In genomic region chr1:13950637-13951036, GRCh38 we compare ENCODE assay signal across 14 cellular contexts.
DNase-seq lines count a peak whose midpoint lies in the region; ATAC-seq and TF ChIP-seq lines count a peak whose summit lies in the region.
"Had no signal": no experiment of that assay in that cellular context is flagged by ENCODE, and none has a peak within 500 bp of the region (broad histone marks: within the 10 kb centered on the region; RNA-seq: fewer than 3 reads in every experiment).

No MANE protein-coding gene starts in this region.

- H3K4me3 Mint-ChIP-seq in activated CD8-positive, alpha-beta T cell treated with anti-CD3 and anti-CD28 coated beads for 36 hours: no peak overlapping the region
- no peak overlapping the region for H3K4me3 Mint-ChIP-seq in activated CD8-positive, alpha-beta T cell treated with anti-CD3 and anti-CD28 coated beads, Interleukin-2, amount 10 ng/mL, durations not matched to agents 7 days and 5 days
- H3K4me3 Mint-ChIP-seq in endodermal cell: no peak overlapping the region
- H3K4me3 Mint-ChIP-seq in osteocyte (ENCODE audit: unreplicated experiment): no peak overlapping the region

- H3K27me3 ChIP-seq in KMS-11 (ENCODE audit: insufficient read depth, low read depth) (no peaks in the 10 kb centered on the region), endodermal cell (ENCODE audit: control insufficient read depth, insufficient read depth, low read length, poor library complexity, severe bottlenecking) (peaks cover 25% of the 10 kb centered on the region)
- H3K27me3 ChIP-seq: left lung had no signal

- H2AFZ ChIP-seq in KMS-11 (ENCODE audit: low read depth): no peak overlapping the region

- intact Hi-C loops in activated CD8-positive, alpha-beta T cell treated with anti-CD3 and anti-CD28 coated beads for 36 hours (cut with micrococcal nuclease): no loop called here

- POLR2A ChIA-PET in activated CD8-positive, alpha-beta T cell treated with anti-CD3 and anti-CD28 coated beads for 36 hours (lab: Charles Lee): no interaction called here
- POLR2A ChIA-PET in activated CD8-positive, alpha-beta T cell treated with anti-CD3 and anti-CD28 coated beads, Interleukin-2, amount 10 ng/mL, durations not matched to agents 7 days and 5 days (lab: Charles Lee): no interaction called here

- no peak overlapping the region for H3K4me2 ChIP-seq in KMS-11

- H3K27ac ChIP-seq in KMS-11 (no peak overlapping the region), endodermal cell (ENCODE audit: low read depth, low read length) (no peak overlapping the region)
- H3K27ac ChIP-seq: foreskin keratinocyte, left lung had no signal

- no peak for ATAC-seq in activated CD8-positive, alpha-beta T cell treated with anti-CD3 and anti-CD28 coated beads for 36 hours
- no peak for ATAC-seq in activated CD8-positive, alpha-beta T cell treated with anti-CD3 and anti-CD28 coated beads, Interleukin-2, amount 10 ng/mL, durations not matched to agents 7 days and 5 days
- ATAC-seq: foreskin keratinocyte, left lung had no signal

- no peaks in the 10 kb centered on the region for H3K4me1 Mint-ChIP-seq in activated CD8-positive, alpha-beta T cell treated with anti-CD3 and anti-CD28 coated beads for 36 hours (ENCODE audit: low read depth)
- H3K4me1 Mint-ChIP-seq in activated CD8-positive, alpha-beta T cell treated with anti-CD3 and anti-CD28 coated beads, Interleukin-2, amount 10 ng/mL, durations not matched to agents 7 days and 5 days (ENCODE audit: low read depth): no peaks in the 10 kb centered on the region
- H3K4me1 Mint-ChIP-seq in endodermal cell: peaks cover 26% of the 10 kb centered on the region
- H3K4me1 Mint-ChIP-seq in osteocyte (ENCODE audit: unreplicated experiment): no peaks in the 10 kb centered on the region

- no peak overlapping the region for H3K4me3 ChIP-seq in KMS-11 (IDR thresholded peaks at IDR 0.05; ENCODE audit: insufficient read depth, low read depth, low read length)
- H3K4me3 ChIP-seq in endodermal cell (ENCODE audit: low read length): no peak overlapping the region
- H3K4me3 ChIP-seq: left lung had no signal

- WGBS in endodermal cell (ENCODE audit: insufficient coverage in 1 of 2, insufficient read length in 1 of 2), 2 experiments: 61 to 77% methylated on average over 3 to 7 of the region's 7 CpGs

- H3K9me3 Mint-ChIP-seq in activated CD8-positive, alpha-beta T cell treated with anti-CD3 and anti-CD28 coated beads for 36 hours: no peaks in the 10 kb centered on the region
- H3K9me3 Mint-ChIP-seq in activated CD8-positive, alpha-beta T cell treated with anti-CD3 and anti-CD28 coated beads, Interleukin-2, amount 10 ng/mL, durations not matched to agents 7 days and 5 days (ENCODE audit: insufficient read depth): no peaks in the 10 kb centered on the region
- H3K9me3 Mint-ChIP-seq in endodermal cell (no peaks in the 10 kb centered on the region), osteocyte (ENCODE audit: unreplicated experiment) (peaks cover 14% of the 10 kb centered on the region)

- peak; percentile 10 for DNase-seq in activated CD8-positive, alpha-beta T cell treated with anti-CD3 and anti-CD28 coated beads for 36 hours
- no peak for DNase-seq in activated CD8-positive, alpha-beta T cell treated with anti-CD3 and anti-CD28 coated beads, Interleukin-2, amount 10 ng/mL, durations not matched to agents 7 days and 5 days
- DNase-seq in endodermal cell: peak; percentile 86
- peak; percentile 48 for DNase-seq in osteocyte (ENCODE audit: extremely low spot score, unreplicated experiment)
- DNase-seq in NCI-H187 treated with DMSO at 0.1 percent for 48 hours (lab: John Stamatoyannopoulos, UW): no peak
- DNase-seq in SW480 (ENCODE audit: low spot score): no peak
- no peak for DNase-seq in dedifferentiated amniotic fluid mesenchymal stem cell (ENCODE audit: extremely low spot score)
- DNase-seq: dermis blood vessel endothelial cell, foreskin keratinocyte, left lung, NCI-H146, nucleus accumbens, T-helper 9 cell had no signal

- CTCF ChIA-PET in activated CD8-positive, alpha-beta T cell treated with anti-CD3 and anti-CD28 coated beads for 36 hours (lab: Charles Lee): no interaction called here
- CTCF ChIA-PET in activated CD8-positive, alpha-beta T cell treated with anti-CD3 and anti-CD28 coated beads, Interleukin-2, amount 10 ng/mL, durations not matched to agents 7 days and 5 days (lab: Charles Lee): interaction anchor here (0.8 kb wide), 1 partner anchor 22 kb away, joined by 3 read pairs; no protein-coding TSS in a partner anchor

- H3K27me3 Mint-ChIP-seq in activated CD8-positive, alpha-beta T cell treated with anti-CD3 and anti-CD28 coated beads for 36 hours: peaks cover 1% of the 10 kb centered on the region
- H3K27me3 Mint-ChIP-seq in activated CD8-positive, alpha-beta T cell treated with anti-CD3 and anti-CD28 coated beads, Interleukin-2, amount 10 ng/mL, durations not matched to agents 7 days and 5 days (ENCODE audit: low read depth): peaks cover 13% of the 10 kb centered on the region
- peaks cover 24% of the 10 kb centered on the region for H3K27me3 Mint-ChIP-seq in endodermal cell (ENCODE audit: insufficient read depth)
- no peaks in the 10 kb centered on the region for H3K27me3 Mint-ChIP-seq in osteocyte (ENCODE audit: unreplicated experiment)

- no peak overlapping the region for H3K27ac Mint-ChIP-seq in activated CD8-positive, alpha-beta T cell treated with anti-CD3 and anti-CD28 coated beads for 36 hours
- no peak overlapping the region for H3K27ac Mint-ChIP-seq in activated CD8-positive, alpha-beta T cell treated with anti-CD3 and anti-CD28 coated beads, Interleukin-2, amount 10 ng/mL, durations not matched to agents 7 days and 5 days
- H3K27ac Mint-ChIP-seq in endodermal cell: no peak overlapping the region
- H3K27ac Mint-ChIP-seq in osteocyte (ENCODE audit: unreplicated experiment): no peak overlapping the region

- H3K4me1 ChIP-seq in KMS-11 (ENCODE audit: low read depth, poor library complexity, severe bottlenecking) (peaks cover 15% of the 10 kb centered on the region), endodermal cell (ENCODE audit: control insufficient read depth, insufficient read depth, low read length) (peaks cover 4% of the 10 kb centered on the region)
- H3K4me1 ChIP-seq: foreskin keratinocyte, left lung had no signal

- no peak for TF ChIP-seq CTCF in activated CD8-positive, alpha-beta T cell treated with anti-CD3 and anti-CD28 coated beads for 36 hours (IDR thresholded peaks at IDR 0.05)
- TF ChIP-seq CTCF in KMS-11 (conservative IDR thresholded peaks at IDR 0.05; ENCODE audit: low read depth, low read length) (peak; percentile 24), endodermal cell (conservative IDR thresholded peaks at IDR 0.05) (peak; percentile 78), osteocyte (IDR thresholded peaks at IDR 0.05) (no peak)

- H3K9ac ChIP-seq in KMS-11: no peak overlapping the region
- H3K9ac ChIP-seq in endodermal cell (ENCODE audit: extremely low read depth, low read length, poor library complexity, severe bottlenecking): no peak overlapping the region

- no peaks in the 10 kb centered on the region for H4K20me1 ChIP-seq in KMS-11 (ENCODE audit: insufficient read depth)

- H3K36me3 ChIP-seq in KMS-11 (ENCODE audit: insufficient read depth): no peaks in the 10 kb centered on the region
- H3K36me3 ChIP-seq in endodermal cell (ENCODE audit: control insufficient read depth, insufficient read depth, low read length): no peaks in the 10 kb centered on the region
- H3K36me3 ChIP-seq: left lung had no signal

- no peaks in the 10 kb centered on the region for H3K79me2 ChIP-seq in KMS-11 (ENCODE audit: insufficient read depth, low read depth)

- no peaks in the 10 kb centered on the region for H3K36me3 Mint-ChIP-seq in activated CD8-positive, alpha-beta T cell treated with anti-CD3 and anti-CD28 coated beads for 36 hours (ENCODE audit: low read depth)
- H3K36me3 Mint-ChIP-seq in activated CD8-positive, alpha-beta T cell treated with anti-CD3 and anti-CD28 coated beads, Interleukin-2, amount 10 ng/mL, durations not matched to agents 7 days and 5 days (ENCODE audit: low read depth): no peaks in the 10 kb centered on the region
- H3K36me3 Mint-ChIP-seq in endodermal cell (ENCODE audit: low read depth) (no peaks in the 10 kb centered on the region), osteocyte (ENCODE audit: unreplicated experiment) (no peaks in the 10 kb centered on the region)

- H3K9me3 ChIP-seq in endodermal cell (ENCODE audit: control insufficient read depth, low read length): no peaks in the 10 kb centered on the region
- H3K9me3 ChIP-seq: left lung had no signal

Comparison
In these comparisons a context has a peak if more than half of its experiments do, and no peak if none do; other contexts are left out.
1. DNase-seq: peak in activated CD8-positive, alpha-beta T cell treated with anti-CD3 and anti-CD28 coated beads for 36 hours (single experiment), endodermal cell (single experiment) and osteocyte (single experiment); none in activated CD8-positive, alpha-beta T cell treated with anti-CD3 and anti-CD28 coated beads, Interleukin-2, amount 10 ng/mL, durations not matched to agents 7 days and 5 days (single experiment), NCI-H187 treated with DMSO at 0.1 percent for 48 hours (single experiment), SW480 (single experiment) and dedifferentiated amniotic fluid mesenchymal stem cell (single experiment).
2. CTCF ChIP-seq: peak in KMS-11 (single experiment) and endodermal cell (single experiment); none in activated CD8-positive, alpha-beta T cell treated with anti-CD3 and anti-CD28 coated beads for 36 hours (single experiment) and osteocyte (single experiment).